Comparison of ENCODE assay signal across 1 cellular context in genomic region chr6:137910424-137910834, GRCh38.
TF ChIP-seq lines count a peak whose summit lies in the region.

No MANE protein-coding gene starts in this region.

TF ChIP-seq in K562, 482 proteins besides CTCF, POLR2A, EP300 and RAD21 (continued from another document and continues in another):
- no peak for TF ChIP-seq ZNF518B (CRISPR knock-in tag; IDR thresholded peaks at IDR 0.05)
- TF ChIP-seq SAFB (IDR thresholded peaks at IDR 0.05; ENCODE audit: borderline replicate concordance, low read depth, low read length) = no peak
- no peak for TF ChIP-seq ARID3A (IDR thresholded peaks at IDR 0.05; ENCODE audit: borderline replicate concordance, low read depth, low read length)
- TF ChIP-seq ARNT (IDR thresholded peaks at IDR 0.05) = peak in 1 of 2 experiments; percentile 91; a peak in 1 of 4 replicates
- TF ChIP-seq ZNF134 (CRISPR knock-in tag; conservative IDR thresholded peaks at IDR 0.05) = 0 out of 2 replicates have a peak, but pooled peaks have one; percentile 47
- no peak for TF ChIP-seq ZNF347 (CRISPR knock-in tag; IDR thresholded peaks at IDR 0.05; ENCODE audit: low read depth)
- TF ChIP-seq SMC3 (conservative IDR thresholded peaks at IDR 0.05; ENCODE audit: insufficient read depth, low read depth, low read length) = no peak
- TF ChIP-seq NCOA1 (IDR thresholded peaks at IDR 0.05; ENCODE audit: low read depth) = peak; percentile 72
- no peak for TF ChIP-seq SIN3A (IDR thresholded peaks at IDR 0.05; ENCODE audit: borderline replicate concordance in 2 of 2, control insufficient read depth in 1 of 2, low read depth in 2 of 2, low read length in 2 of 2)
- TF ChIP-seq L3MBTL2 (IDR thresholded peaks at IDR 0.05) = peak; percentile 75
- no peak for TF ChIP-seq SAFB2 (IDR thresholded peaks at IDR 0.05; ENCODE audit: borderline replicate concordance, low read depth, low read length, severe bottlenecking)
- 0 out of 2 replicates have a peak, but pooled peaks have one; percentile 26 for TF ChIP-seq NFIX (CRISPR knock-in tag; IDR thresholded peaks at IDR 0.05; ENCODE audit: low read depth)
- no peak for TF ChIP-seq SMAD2 (IDR thresholded peaks at IDR 0.05; ENCODE audit: low read depth, low read length)
- no peak for TF ChIP-seq ZNF707 (CRISPR knock-in tag; conservative IDR thresholded peaks at IDR 0.05)
- peak; percentile 60; the same call in 1 of the 2 replicates for TF ChIP-seq TSHZ1 (CRISPR knock-in tag; IDR thresholded peaks at IDR 0.05)
- TF ChIP-seq CEBPB (tag; IDR thresholded peaks at IDR 0.05) = peak; percentile 59
- peak; percentile 94 for TF ChIP-seq HDAC2 (IDR thresholded peaks at IDR 0.05)
- no peak for TF ChIP-seq GTF2A2 (tag; IDR thresholded peaks at IDR 0.05)
- peak; percentile 87 for TF ChIP-seq ZNF583 (CRISPR knock-in tag; IDR thresholded peaks at IDR 0.05)
- TF ChIP-seq HINFP (tag; conservative IDR thresholded peaks at IDR 0.05; ENCODE audit: low read depth) = 0 out of 2 replicates have a peak, but pooled peaks have one; percentile 28
- peak; percentile 33; the same call in 1 of the 2 replicates for TF ChIP-seq PTRF (tag; IDR thresholded peaks at IDR 0.05)
- TF ChIP-seq FOSL1 (tag; conservative IDR thresholded peaks at IDR 0.05) = no peak
- no peak for TF ChIP-seq POLR2H (tag; IDR thresholded peaks at IDR 0.05; ENCODE audit: low read depth)
- no peak for TF ChIP-seq TFAP4 (CRISPR knock-in tag; IDR thresholded peaks at IDR 0.05; ENCODE audit: borderline replicate concordance)
- TF ChIP-seq BDP1 (IDR thresholded peaks at IDR 0.05; ENCODE audit: insufficient read depth, insufficient read length) = no peak
- TF ChIP-seq PREB (CRISPR knock-in tag; IDR thresholded peaks at IDR 0.05) = no peak
- no peak for TF ChIP-seq IRF2 (CRISPR knock-in tag; IDR thresholded peaks at IDR 0.05)
- TF ChIP-seq ZNF449 (CRISPR knock-in tag; IDR thresholded peaks at IDR 0.05) = peak; percentile 77; the same call in 1 of the 2 replicates
- TF ChIP-seq STAT5A (IDR thresholded peaks at IDR 0.05; ENCODE audit: borderline replicate concordance, low read length) = peak; percentile 43; the same call in 1 of the 2 replicates
- peak; percentile 93 for TF ChIP-seq SMAD3 (CRISPR knock-in tag; conservative IDR thresholded peaks at IDR 0.05)
- no peak for TF ChIP-seq THRAP3 (IDR thresholded peaks at IDR 0.05; ENCODE audit: borderline replicate concordance)
- no peak for TF ChIP-seq MBD1 (CRISPR knock-in tag; IDR thresholded peaks at IDR 0.05)
- TF ChIP-seq ZNF445 (CRISPR knock-in tag; IDR thresholded peaks at IDR 0.05; ENCODE audit: low read depth) = peak; percentile 54; the same call in 1 of the 2 replicates
- TF ChIP-seq NFXL1 (CRISPR knock-in tag; IDR thresholded peaks at IDR 0.05) = no peak
- no peak for TF ChIP-seq HNRNPK (IDR thresholded peaks at IDR 0.05; ENCODE audit: low read depth, low read length, poor library complexity, severe bottlenecking)
- no peak for TF ChIP-seq ETS1 (conservative IDR thresholded peaks at IDR 0.05; ENCODE audit: control insufficient read depth, low read depth, low read length)
- peak; percentile 98 for TF ChIP-seq C11orf30 (IDR thresholded peaks at IDR 0.05; ENCODE audit: low read depth)
- no peak for TF ChIP-seq ZFP30 (CRISPR knock-in tag; IDR thresholded peaks at IDR 0.05; ENCODE audit: borderline replicate concordance)
- no peak for TF ChIP-seq TARDBP (IDR thresholded peaks at IDR 0.05)
- TF ChIP-seq NONO (IDR thresholded peaks at IDR 0.05; ENCODE audit: low read depth in 2 of 2, low read length in 1 of 2) = peak in 1 of 2 experiments; percentile 35; a peak in 1 of 4 replicates
- peak; percentile 64; the same call in 1 of the 2 replicates for TF ChIP-seq HDAC8 (tag; IDR thresholded peaks at IDR 0.05)
- no peak for TF ChIP-seq STAT5B (CRISPR knock-in tag; IDR thresholded peaks at IDR 0.05)
- TF ChIP-seq, protein P1, sequence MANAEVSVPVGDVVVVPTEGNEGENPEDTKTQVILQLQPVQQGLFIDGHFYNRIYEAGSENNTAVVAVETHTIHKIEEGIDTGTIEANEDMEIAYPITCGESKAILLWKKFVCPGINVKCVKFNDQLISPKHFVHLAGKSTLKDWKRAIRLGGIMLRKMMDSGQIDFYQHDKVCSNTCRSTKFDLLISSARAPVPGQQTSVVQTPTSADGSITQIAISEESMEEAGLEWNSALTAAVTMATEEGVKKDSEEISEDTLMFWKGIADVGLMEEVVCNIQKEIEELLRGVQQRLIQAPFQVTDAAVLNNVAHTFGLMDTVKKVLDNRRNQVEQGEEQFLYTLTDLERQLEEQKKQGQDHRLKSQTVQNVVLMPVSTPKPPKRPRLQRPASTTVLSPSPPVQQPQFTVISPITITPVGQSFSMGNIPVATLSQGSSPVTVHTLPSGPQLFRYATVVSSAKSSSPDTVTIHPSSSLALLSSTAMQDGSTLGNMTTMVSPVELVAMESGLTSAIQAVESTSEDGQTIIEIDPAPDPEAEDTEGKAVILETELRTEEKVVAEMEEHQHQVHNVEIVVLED (CRISPR knock-in tag; IDR thresholded peaks at IDR 0.05) = peak; percentile 33
- TF ChIP-seq CTBP1 (IDR thresholded peaks at IDR 0.05; ENCODE audit: borderline replicate concordance) = peak; percentile 94
- TF ChIP-seq ZNF217 (CRISPR knock-in tag; IDR thresholded peaks at IDR 0.05) = no peak
